ENCODE assay signal across 14 cellular contexts in the genomic region with DNA sequence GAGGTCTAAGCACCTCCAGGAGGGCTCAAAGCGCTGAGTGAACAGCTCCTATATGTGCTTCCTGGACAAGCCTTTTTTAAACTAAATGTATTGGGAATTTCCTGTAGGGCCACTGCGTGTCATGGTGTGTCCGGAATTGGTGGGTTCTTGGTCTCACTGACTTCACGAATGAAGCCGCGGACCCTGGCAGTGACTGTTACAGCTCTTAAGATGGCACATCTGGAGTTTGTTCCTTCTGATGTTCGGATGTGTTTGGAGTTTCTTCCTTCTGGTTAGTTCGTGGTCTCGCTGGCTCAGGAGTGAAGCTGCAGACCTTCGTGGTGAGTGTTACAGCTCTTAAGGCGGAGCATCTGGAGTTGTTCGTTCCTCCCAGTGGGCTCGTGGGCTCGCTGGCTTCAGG. TPM values are rescaled to one million over a fixed set of nuclear protein-coding genes. Genes with fewer than 3 reads are reported as not detected.
"Had no signal": no experiment of that assay in that cellular context is flagged by ENCODE, and none has a peak within 500 bp of the region (broad histone marks: within the 10 kb centered on the region; RNA-seq: fewer than 3 reads in every experiment).

No MANE protein-coding gene starts in this region.

RNA-seq across cellular contexts. Expression of a gene that starts 51.2 kb away (rescaled TPM):
- total RNA-seq: activated B cell treated with CpG ODN at 0.5 μM for 24 hours; activated CD4-positive, alpha-beta memory T cell treated with anti-CD3 and anti-CD28 coated beads for 36 hours; activated CD4-positive, alpha-beta memory T cell treated with anti-CD3 and anti-CD28 coated beads, Interleukin-2, amount 10 ng/mL, durations not matched to agents 7 days and 5 days; activated CD4-positive, alpha-beta T cell treated with anti-CD3 and anti-CD28 coated beads for 36 hours; activated CD4-positive, alpha-beta T cell treated with anti-CD3 and anti-CD28 coated beads, Interleukin-2, amount 10 ng/mL, durations not matched to agents 24 days and 14 days; activated CD4-positive, alpha-beta T cell treated with anti-CD3 and anti-CD28 coated beads, Interleukin-2, amount 10 ng/mL, durations not matched to agents 7 days and 5 days; activated CD8-positive, alpha-beta memory T cell treated with anti-CD3 and anti-CD28 coated beads for 36 hours; activated CD8-positive, alpha-beta memory T cell treated with anti-CD3 and anti-CD28 coated beads, Interleukin-2, amount 10 ng/mL, durations not matched to agents 7 days and 5 days; activated CD8-positive, alpha-beta T cell treated with anti-CD3 and anti-CD28 coated beads for 36 hours; activated CD8-positive, alpha-beta T cell treated with anti-CD3 and anti-CD28 coated beads, Interleukin-2, amount 10 ng/mL, durations not matched to agents 7 days and 5 days; T-helper 1 cell treated with Interleukin-12 subunit alpha and Interleukin-12 subunit beta and Interleukin-4 antibody, amounts not matched to agents 30 ng/mL and 1 ng/mL, for 36 hours; T-helper 17 cell; T-helper 2 cell treated with Interferon-gamma antibody and Interleukin-4, amounts not matched to agents 100 ng/mL and 5 ng/mL, for 36 hours; WTC11 had no signal

RNA-seq across cellular contexts. Expression of a gene that starts 56.2 kb away (rescaled TPM):
- total RNA-seq: activated B cell treated with CpG ODN at 0.5 μM for 24 hours; activated CD4-positive, alpha-beta memory T cell treated with anti-CD3 and anti-CD28 coated beads for 36 hours; activated CD4-positive, alpha-beta memory T cell treated with anti-CD3 and anti-CD28 coated beads, Interleukin-2, amount 10 ng/mL, durations not matched to agents 7 days and 5 days; activated CD4-positive, alpha-beta T cell treated with anti-CD3 and anti-CD28 coated beads for 36 hours; activated CD4-positive, alpha-beta T cell treated with anti-CD3 and anti-CD28 coated beads, Interleukin-2, amount 10 ng/mL, durations not matched to agents 24 days and 14 days; activated CD4-positive, alpha-beta T cell treated with anti-CD3 and anti-CD28 coated beads, Interleukin-2, amount 10 ng/mL, durations not matched to agents 7 days and 5 days; activated CD8-positive, alpha-beta memory T cell treated with anti-CD3 and anti-CD28 coated beads for 36 hours; activated CD8-positive, alpha-beta memory T cell treated with anti-CD3 and anti-CD28 coated beads, Interleukin-2, amount 10 ng/mL, durations not matched to agents 7 days and 5 days; activated CD8-positive, alpha-beta T cell treated with anti-CD3 and anti-CD28 coated beads for 36 hours; activated CD8-positive, alpha-beta T cell treated with anti-CD3 and anti-CD28 coated beads, Interleukin-2, amount 10 ng/mL, durations not matched to agents 7 days and 5 days; T-helper 1 cell treated with Interleukin-12 subunit alpha and Interleukin-12 subunit beta and Interleukin-4 antibody, amounts not matched to agents 30 ng/mL and 1 ng/mL, for 36 hours; T-helper 17 cell; T-helper 2 cell treated with Interferon-gamma antibody and Interleukin-4, amounts not matched to agents 100 ng/mL and 5 ng/mL, for 36 hours; WTC11 had no signal
